35 cellular contexts compared by ENCODE assay signal in the genomic region with DNA sequence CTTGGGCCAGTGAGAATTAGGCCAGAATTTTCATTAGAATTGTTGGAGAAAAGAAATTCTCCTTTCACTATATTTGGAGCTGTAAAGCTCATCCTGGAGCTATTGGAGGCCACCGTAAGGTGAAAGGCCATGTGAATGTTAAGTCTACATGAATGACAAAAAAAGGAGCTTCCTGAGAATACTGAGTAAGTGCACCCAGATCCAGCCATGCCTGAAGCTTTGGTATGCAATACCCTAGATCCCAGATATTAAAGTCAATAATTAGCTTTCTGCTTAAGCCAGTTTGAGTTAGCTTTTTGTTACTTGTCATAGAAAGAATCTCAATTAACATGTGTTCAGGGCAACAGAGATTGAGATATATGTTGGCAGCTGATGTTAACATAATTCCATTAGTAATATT.
"Had no signal": no experiment of that assay in that cellular context is flagged by ENCODE, and none has a peak within 500 bp of the region (broad histone marks: within the 10 kb centered on the region; RNA-seq: fewer than 3 reads in every experiment).

No MANE protein-coding gene starts in this region.

- H3K27me3 ChIP-seq: MG63 had no signal

- H3K36me3 ChIP-seq: MG63 had no signal

- H3K4me3 ChIP-seq: MG63 had no signal

- H3K9me3 ChIP-seq: MG63 had no signal

- DNase-seq: Karpas-422, Kasumi-1, MG63, MM.1S, MV-4-11, NCI-H1048, NCI-H1092, NCI-H1092 treated with DMSO at 0.1 percent for 48 hours, NCI-H1105, NCI-H1105 treated with DMSO at 0.1 percent for 48 hours, NCI-H1417, NCI-H1417 treated with DMSO at 0.1 percent for 48 hours, NCI-H1436, NCI-H1436 treated with DMSO at 0.1 percent for 48 hours, NCI-H146, NCI-H1694, NCI-H1694 treated with DMSO at 0.1 percent for 48 hours, NCI-H187, NCI-H187 treated with DMSO at 0.1 percent for 48 hours, NCI-H1930, NCI-H2029, NCI-H2029 treated with DMSO at 0.1 percent for 48 hours, NCI-H2081, NCI-H2081 treated with DMSO at 0.1 percent for 48 hours, NCI-H2107, NCI-H2171, NCI-H2171 treated with DMSO at 0.1 percent for 48 hours, NCI-H2227 treated with DMSO at 0.1 percent for 48 hours, NCI-H226, NCI-H345, NCI-H446, NCI-H446 treated with DMSO at 0.1 percent for 48 hours, NCI-H510A, NCI-H510A treated with DMSO at 0.1 percent for 48 hours, NCI-H524 had no signal
